ENCODE assay signal across 31 cellular contexts in genomic region chr20:8163543-8163942, GRCh38. TPM values are rescaled to one million over a fixed set of nuclear protein-coding genes. Genes with fewer than 3 reads are reported as not detected.
A peak's percentile ranks its signal among the peaks of the same experiment; 100 is the strongest.
DNase-seq lines count a peak whose midpoint lies in the region; ATAC-seq, FAIRE-seq and TF ChIP-seq lines count a peak whose summit lies in the region.
"Had no signal": no experiment of that assay in that cellular context is flagged by ENCODE, and none has a peak within 500 bp of the region (broad histone marks: within the 10 kb centered on the region; RNA-seq: fewer than 3 reads in every experiment).

No MANE protein-coding gene starts in this region.

- no peak for TF ChIP-seq CTCF in pancreas (IDR thresholded peaks at IDR 0.05)

- no peak overlapping the region for H3K4me3 ChIP-seq in pancreas
- H3K4me3 ChIP-seq: A549; BLaER1; BLaER1 treated with 17β-estradiol and CSF1 and Interleukin-3, amounts not matched to agents 10 nM and 100 nM had no signal

- H3K4me1 ChIP-seq in pancreas, result peaks cover 4 to 16% (median 7%) of the 10 kb centered on the region in 3 donors
- H3K4me1 ChIP-seq: A549 had no signal

- FAIRE-seq in pancreas (lab: Jason Lieb, UNC), result no peak
- FAIRE-seq: A204.1, A549, D721Med, G401.6 had no signal

- no peak overlapping the region for H3K27ac ChIP-seq in pancreas
- H3K27ac ChIP-seq: 22Rv1; A549; BLaER1; BLaER1 treated with 17β-estradiol and CSF1 and Interleukin-3, amounts not matched to agents 10 nM and 100 nM; C4-2B had no signal

- DNase-seq in DMS 273 (lab: John Stamatoyannopoulos, UW; ENCODE audit: unreplicated experiment) (peak; percentile 49), DMS 273 treated with DMSO at 0.1 percent for 48 hours (lab: John Stamatoyannopoulos, UW) (no peak), pancreas (peak in 2 of 6 donors; percentile 16 to 31), DMS79 treated with DMSO at 0.1 percent for 48 hours (lab: John Stamatoyannopoulos, UW) (no peak)
- DNase-seq: 8988T; ACHN; AML-193; BE2C; C1 segment of cervical spinal cord; Caco-2; Calu3; CD4-positive, alpha-beta memory T cell; CD4-positive, alpha-beta T cell; CD4-positive, CD25-positive, alpha-beta regulatory T cell; CD8-positive, alpha-beta memory T cell; CD8-positive, alpha-beta T cell; COR-L47; DMS153; DMS53; DMS79; DND-41; EL had no signal

- intact Hi-C loops in pancreas (cut with DNase I), result no loop called here

- no peaks in the 10 kb centered on the region for H3K36me3 ChIP-seq in pancreas

- ATAC-seq in pancreas, result peak in 3 of 4 donors; percentile 38 to 61 (median 61)
- ATAC-seq: A549; CD8-positive, alpha-beta T cell had no signal

- H3K9me3 ChIP-seq in pancreas, result no peaks in the 10 kb centered on the region
- H3K9me3 ChIP-seq: BE2C had no signal

- WGBS in pancreas, 2 donors, result 45 to 54% methylated on average over 4 of the region's 4 CpGs

- no peaks in the 10 kb centered on the region for H3K27me3 ChIP-seq in pancreas
- H3K27me3 ChIP-seq: BE2C; BLaER1; BLaER1 treated with 17β-estradiol and CSF1 and Interleukin-3, amounts not matched to agents 10 nM and 100 nM had no signal

RNA-seq across cellular contexts. Expression of gene PLCB1, which starts 31.5 kb away (rescaled TPM):
- 10 to 100 TPM; 12.8 to 18.7 (median 14.6) TPM for total RNA-seq in pancreas
- polyA plus RNA-seq in pancreas, result 1 to 10 TPM; 4.5 to 5.4 TPM
- total RNA-seq: G401 had no signal
